ENCODE assay signal across 1 cellular context in the genomic region with DNA sequence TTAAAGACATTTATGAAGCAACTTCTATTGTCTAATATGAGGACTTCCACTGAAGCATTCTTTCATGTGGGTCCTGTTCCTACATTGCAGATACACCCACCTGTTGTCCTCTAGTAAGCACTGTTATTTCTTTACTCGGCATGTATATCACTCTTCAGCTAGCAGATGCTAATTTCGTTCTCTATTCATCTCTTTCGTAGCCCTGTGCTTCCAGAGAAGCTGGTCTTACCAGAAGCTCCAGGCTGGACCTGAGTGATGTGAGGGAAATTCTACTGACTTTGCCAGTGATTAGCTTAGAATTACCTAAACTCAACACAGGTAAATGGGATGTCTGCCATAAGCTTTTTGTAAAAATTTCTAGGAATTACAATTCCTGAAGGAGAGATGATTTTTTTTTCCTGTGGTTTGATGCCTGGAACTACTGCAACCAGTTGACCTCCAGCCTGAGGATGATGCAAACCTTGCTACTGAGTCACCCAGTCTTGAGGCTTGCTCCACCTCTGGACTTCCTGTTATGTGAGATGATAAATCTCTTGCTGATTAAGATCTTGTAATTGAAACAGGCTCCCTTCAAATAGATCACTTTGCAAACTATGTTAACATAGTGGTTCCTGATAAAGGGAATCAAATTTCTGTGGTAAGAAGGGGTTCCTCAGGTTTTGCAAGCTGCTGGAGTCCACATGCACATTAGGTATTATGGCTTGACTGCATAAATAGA.
TF ChIP-seq lines count a peak whose summit lies in the region.

No MANE protein-coding gene starts in this region.

TF ChIP-seq in K562, 482 proteins besides CTCF, POLR2A, EP300 and RAD21 (continued from another document):
- no peak for TF ChIP-seq ESRRA (IDR thresholded peaks at IDR 0.05; ENCODE audit: borderline replicate concordance, low read depth)
- TF ChIP-seq, protein P1, sequence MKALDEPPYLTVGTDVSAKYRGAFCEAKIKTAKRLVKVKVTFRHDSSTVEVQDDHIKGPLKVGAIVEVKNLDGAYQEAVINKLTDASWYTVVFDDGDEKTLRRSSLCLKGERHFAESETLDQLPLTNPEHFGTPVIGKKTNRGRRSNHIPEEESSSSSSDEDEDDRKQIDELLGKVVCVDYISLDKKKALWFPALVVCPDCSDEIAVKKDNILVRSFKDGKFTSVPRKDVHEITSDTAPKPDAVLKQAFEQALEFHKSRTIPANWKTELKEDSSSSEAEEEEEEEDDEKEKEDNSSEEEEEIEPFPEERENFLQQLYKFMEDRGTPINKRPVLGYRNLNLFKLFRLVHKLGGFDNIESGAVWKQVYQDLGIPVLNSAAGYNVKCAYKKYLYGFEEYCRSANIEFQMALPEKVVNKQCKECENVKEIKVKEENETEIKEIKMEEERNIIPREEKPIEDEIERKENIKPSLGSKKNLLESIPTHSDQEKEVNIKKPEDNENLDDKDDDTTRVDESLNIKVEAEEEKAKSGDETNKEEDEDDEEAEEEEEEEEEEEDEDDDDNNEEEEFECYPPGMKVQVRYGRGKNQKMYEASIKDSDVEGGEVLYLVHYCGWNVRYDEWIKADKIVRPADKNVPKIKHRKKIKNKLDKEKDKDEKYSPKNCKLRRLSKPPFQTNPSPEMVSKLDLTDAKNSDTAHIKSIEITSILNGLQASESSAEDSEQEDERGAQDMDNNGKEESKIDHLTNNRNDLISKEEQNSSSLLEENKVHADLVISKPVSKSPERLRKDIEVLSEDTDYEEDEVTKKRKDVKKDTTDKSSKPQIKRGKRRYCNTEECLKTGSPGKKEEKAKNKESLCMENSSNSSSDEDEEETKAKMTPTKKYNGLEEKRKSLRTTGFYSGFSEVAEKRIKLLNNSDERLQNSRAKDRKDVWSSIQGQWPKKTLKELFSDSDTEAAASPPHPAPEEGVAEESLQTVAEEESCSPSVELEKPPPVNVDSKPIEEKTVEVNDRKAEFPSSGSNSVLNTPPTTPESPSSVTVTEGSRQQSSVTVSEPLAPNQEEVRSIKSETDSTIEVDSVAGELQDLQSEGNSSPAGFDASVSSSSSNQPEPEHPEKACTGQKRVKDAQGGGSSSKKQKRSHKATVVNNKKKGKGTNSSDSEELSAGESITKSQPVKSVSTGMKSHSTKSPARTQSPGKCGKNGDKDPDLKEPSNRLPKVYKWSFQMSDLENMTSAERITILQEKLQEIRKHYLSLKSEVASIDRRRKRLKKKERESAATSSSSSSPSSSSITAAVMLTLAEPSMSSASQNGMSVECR (CRISPR knock-in tag; IDR thresholded peaks at IDR 0.05): no peak
- 0 out of 2 replicates have a peak, but pooled peaks have one; percentile 27 for TF ChIP-seq FOSL1 (tag; conservative IDR thresholded peaks at IDR 0.05)
- TF ChIP-seq CXXC5 (CRISPR knock-in tag; IDR thresholded peaks at IDR 0.05): no peak
- TF ChIP-seq ZNF23 (CRISPR knock-in tag; IDR thresholded peaks at IDR 0.05): no peak
- no peak for TF ChIP-seq SAP30 (IDR thresholded peaks at IDR 0.05; ENCODE audit: borderline replicate concordance, insufficient read depth, low read depth, low read length, poor library complexity, severe bottlenecking)
- TF ChIP-seq, protein P2, sequence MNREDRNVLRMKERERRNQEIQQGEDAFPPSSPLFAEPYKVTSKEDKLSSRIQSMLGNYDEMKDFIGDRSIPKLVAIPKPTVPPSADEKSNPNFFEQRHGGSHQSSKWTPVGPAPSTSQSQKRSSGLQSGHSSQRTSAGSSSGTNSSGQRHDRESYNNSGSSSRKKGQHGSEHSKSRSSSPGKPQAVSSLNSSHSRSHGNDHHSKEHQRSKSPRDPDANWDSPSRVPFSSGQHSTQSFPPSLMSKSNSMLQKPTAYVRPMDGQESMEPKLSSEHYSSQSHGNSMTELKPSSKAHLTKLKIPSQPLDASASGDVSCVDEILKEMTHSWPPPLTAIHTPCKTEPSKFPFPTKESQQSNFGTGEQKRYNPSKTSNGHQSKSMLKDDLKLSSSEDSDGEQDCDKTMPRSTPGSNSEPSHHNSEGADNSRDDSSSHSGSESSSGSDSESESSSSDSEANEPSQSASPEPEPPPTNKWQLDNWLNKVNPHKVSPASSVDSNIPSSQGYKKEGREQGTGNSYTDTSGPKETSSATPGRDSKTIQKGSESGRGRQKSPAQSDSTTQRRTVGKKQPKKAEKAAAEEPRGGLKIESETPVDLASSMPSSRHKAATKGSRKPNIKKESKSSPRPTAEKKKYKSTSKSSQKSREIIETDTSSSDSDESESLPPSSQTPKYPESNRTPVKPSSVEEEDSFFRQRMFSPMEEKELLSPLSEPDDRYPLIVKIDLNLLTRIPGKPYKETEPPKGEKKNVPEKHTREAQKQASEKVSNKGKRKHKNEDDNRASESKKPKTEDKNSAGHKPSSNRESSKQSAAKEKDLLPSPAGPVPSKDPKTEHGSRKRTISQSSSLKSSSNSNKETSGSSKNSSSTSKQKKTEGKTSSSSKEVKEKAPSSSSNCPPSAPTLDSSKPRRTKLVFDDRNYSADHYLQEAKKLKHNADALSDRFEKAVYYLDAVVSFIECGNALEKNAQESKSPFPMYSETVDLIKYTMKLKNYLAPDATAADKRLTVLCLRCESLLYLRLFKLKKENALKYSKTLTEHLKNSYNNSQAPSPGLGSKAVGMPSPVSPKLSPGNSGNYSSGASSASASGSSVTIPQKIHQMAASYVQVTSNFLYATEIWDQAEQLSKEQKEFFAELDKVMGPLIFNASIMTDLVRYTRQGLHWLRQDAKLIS (CRISPR knock-in tag; IDR thresholded peaks at IDR 0.05): no peak
- TF ChIP-seq JUND (IDR thresholded peaks at IDR 0.05; ENCODE audit: borderline replicate concordance, low read depth, low read length): no peak
- TF ChIP-seq JUND (tag; IDR thresholded peaks at IDR 0.05; ENCODE audit: borderline replicate concordance, low read depth, low read length): peak; percentile 33; the same call in 1 of the 3 replicates
- no peak for TF ChIP-seq BACH1 (tag; IDR thresholded peaks at IDR 0.05)
- TF ChIP-seq, protein P3, sequence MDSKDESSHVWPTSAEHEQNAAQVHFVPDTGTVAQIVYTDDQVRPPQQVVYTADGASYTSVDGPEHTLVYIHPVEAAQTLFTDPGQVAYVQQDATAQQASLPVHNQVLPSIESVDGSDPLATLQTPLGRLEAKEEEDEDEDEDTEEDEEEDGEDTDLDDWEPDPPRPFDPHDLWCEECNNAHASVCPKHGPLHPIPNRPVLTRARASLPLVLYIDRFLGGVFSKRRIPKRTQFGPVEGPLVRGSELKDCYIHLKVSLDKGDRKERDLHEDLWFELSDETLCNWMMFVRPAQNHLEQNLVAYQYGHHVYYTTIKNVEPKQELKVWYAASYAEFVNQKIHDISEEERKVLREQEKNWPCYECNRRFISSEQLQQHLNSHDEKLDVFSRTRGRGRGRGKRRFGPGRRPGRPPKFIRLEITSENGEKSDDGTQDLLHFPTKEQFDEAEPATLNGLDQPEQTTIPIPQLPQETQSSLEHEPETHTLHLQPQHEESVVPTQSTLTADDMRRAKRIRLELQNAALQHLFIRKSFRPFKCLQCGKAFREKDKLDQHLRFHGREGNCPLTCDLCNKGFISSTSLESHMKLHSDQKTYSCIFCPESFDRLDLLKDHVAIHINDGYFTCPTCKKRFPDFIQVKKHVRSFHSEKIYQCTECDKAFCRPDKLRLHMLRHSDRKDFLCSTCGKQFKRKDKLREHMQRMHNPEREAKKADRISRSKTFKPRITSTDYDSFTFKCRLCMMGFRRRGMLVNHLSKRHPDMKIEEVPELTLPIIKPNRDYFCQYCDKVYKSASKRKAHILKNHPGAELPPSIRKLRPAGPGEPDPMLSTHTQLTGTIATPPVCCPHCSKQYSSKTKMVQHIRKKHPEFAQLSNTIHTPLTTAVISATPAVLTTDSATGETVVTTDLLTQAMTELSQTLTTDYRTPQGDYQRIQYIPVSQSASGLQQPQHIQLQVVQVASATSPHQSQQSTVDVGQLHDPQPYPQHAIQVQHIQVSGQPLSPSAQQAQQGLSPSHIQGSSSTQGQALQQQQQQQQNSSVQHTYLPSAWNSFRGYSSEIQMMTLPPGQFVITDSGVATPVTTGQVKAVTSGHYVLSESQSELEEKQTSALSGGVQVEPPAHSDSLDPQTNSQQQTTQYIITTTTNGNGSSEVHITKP (IDR thresholded peaks at IDR 0.05; ENCODE audit: partially characterized antibody): no peak
- TF ChIP-seq SRSF1 (IDR thresholded peaks at IDR 0.05; ENCODE audit: low read depth, low read length): no peak
- no peak for TF ChIP-seq TBL1XR1 (IDR thresholded peaks at IDR 0.05; ENCODE audit: low read length in 2 of 2)
- no peak for TF ChIP-seq ARHGAP35 (IDR thresholded peaks at IDR 0.05; ENCODE audit: partially characterized antibody)
- TF ChIP-seq TRIM24 (IDR thresholded peaks at IDR 0.05): no peak
- no peak for TF ChIP-seq GTF2F1 (IDR thresholded peaks at IDR 0.05; ENCODE audit: low read depth, low read length)
- TF ChIP-seq CHD4 (IDR thresholded peaks at IDR 0.05; ENCODE audit: insufficient read depth, insufficient replicate concordance, low read depth, low read length, poor library complexity, severe bottlenecking): no peak
- no peak for TF ChIP-seq ZNF263 (CRISPR knock-in tag; IDR thresholded peaks at IDR 0.05; ENCODE audit: borderline replicate concordance)
- TF ChIP-seq ZNF586 (CRISPR knock-in tag; conservative IDR thresholded peaks at IDR 0.05): no peak
- TF ChIP-seq ZSCAN29 (IDR thresholded peaks at IDR 0.05): no peak
- TF ChIP-seq STAT5B (CRISPR knock-in tag; IDR thresholded peaks at IDR 0.05): no peak
- no peak for TF ChIP-seq BCOR (IDR thresholded peaks at IDR 0.05)
- TF ChIP-seq FOXP1 (CRISPR knock-in tag; IDR thresholded peaks at IDR 0.05): no peak
- no peak for TF ChIP-seq ZNF12 (CRISPR knock-in tag; IDR thresholded peaks at IDR 0.05)
- no peak for TF ChIP-seq BRD4 (IDR thresholded peaks at IDR 0.05)
- no peak for TF ChIP-seq BCL6 (CRISPR knock-in tag; IDR thresholded peaks at IDR 0.05)
- TF ChIP-seq CBFA2T3 (IDR thresholded peaks at IDR 0.05): no peak
- TF ChIP-seq CEBPG (CRISPR knock-in tag; IDR thresholded peaks at IDR 0.05): no peak
- peak; percentile 45 to 77 for TF ChIP-seq CEBPG (tag; conservative IDR thresholded peaks at IDR 0.05 in 1 of 2, IDR thresholded peaks at IDR 0.05 in 1 of 2)
- TF ChIP-seq RB1 (IDR thresholded peaks at IDR 0.05; ENCODE audit: low read depth): no peak
- TF ChIP-seq GABPA (tag; conservative IDR thresholded peaks at IDR 0.05; ENCODE audit: low read depth): peak; percentile 49; the same call in 1 of the 2 replicates
- TF ChIP-seq SMC3 (conservative IDR thresholded peaks at IDR 0.05; ENCODE audit: insufficient read depth, low read depth, low read length): no peak
- TF ChIP-seq, protein P4, sequence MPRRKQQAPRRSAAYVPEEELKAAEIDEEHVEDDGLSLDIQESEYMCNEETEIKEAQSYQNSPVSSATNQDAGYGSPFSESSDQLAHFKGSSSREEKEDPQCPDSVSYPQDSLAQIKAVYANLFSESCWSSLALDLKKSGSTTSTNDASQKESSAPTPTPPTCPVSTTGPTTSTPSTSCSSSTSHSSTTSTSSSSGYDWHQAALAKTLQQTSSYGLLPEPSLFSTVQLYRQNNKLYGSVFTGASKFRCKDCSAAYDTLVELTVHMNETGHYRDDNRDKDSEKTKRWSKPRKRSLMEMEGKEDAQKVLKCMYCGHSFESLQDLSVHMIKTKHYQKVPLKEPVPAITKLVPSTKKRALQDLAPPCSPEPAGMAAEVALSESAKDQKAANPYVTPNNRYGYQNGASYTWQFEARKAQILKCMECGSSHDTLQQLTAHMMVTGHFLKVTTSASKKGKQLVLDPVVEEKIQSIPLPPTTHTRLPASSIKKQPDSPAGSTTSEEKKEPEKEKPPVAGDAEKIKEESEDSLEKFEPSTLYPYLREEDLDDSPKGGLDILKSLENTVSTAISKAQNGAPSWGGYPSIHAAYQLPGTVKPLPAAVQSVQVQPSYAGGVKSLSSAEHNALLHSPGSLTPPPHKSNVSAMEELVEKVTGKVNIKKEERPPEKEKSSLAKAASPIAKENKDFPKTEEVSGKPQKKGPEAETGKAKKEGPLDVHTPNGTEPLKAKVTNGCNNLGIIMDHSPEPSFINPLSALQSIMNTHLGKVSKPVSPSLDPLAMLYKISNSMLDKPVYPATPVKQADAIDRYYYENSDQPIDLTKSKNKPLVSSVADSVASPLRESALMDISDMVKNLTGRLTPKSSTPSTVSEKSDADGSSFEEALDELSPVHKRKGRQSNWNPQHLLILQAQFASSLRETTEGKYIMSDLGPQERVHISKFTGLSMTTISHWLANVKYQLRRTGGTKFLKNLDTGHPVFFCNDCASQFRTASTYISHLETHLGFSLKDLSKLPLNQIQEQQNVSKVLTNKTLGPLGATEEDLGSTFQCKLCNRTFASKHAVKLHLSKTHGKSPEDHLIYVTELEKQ (CRISPR knock-in tag; IDR thresholded peaks at IDR 0.05): no peak
- no peak for TF ChIP-seq ZNF174 (CRISPR knock-in tag; IDR thresholded peaks at IDR 0.05)
TF ChIP-seq in K562: peak in this region for 4.
